In genomic region chr16:31082368-31083045, GRCh38 we compare ENCODE assay signal across 14 cellular contexts. TPM values are rescaled to one million over a fixed set of nuclear protein-coding genes. Genes with fewer than 3 reads are reported as not detected.
A peak's percentile ranks its signal among the peaks of the same experiment; 100 is the strongest.
DNase-seq lines count a peak whose midpoint lies in the region; ATAC-seq and TF ChIP-seq lines count a peak whose summit lies in the region.
"Had no signal": no experiment of that assay in that cellular context is flagged by ENCODE, and none has a peak within 500 bp of the region (broad histone marks: within the 10 kb centered on the region; RNA-seq: fewer than 3 reads in every experiment).

No MANE protein-coding gene starts in this region.

- CTCF ChIA-PET in activated CD4-positive, alpha-beta T cell treated with anti-CD3 and anti-CD28 coated beads for 36 hours (lab: Charles Lee) = interaction anchor here (1.0 kb wide), 1 partner anchor 60 kb away, joined by 3 read pairs; no protein-coding TSS in a partner anchor

- H3K4me1 ChIP-seq in Karpas-422 (ENCODE audit: low read length) (peaks cover 12% of the 10 kb centered on the region), neutrophil (ENCODE audit: control insufficient read depth in 1 of 2, insufficient read depth in 1 of 2, low read depth in 1 of 2, low read length in 1 of 2) (peaks cover 16 to 19% of the 10 kb centered on the region in 2 experiments)

- H3K9me3 Mint-ChIP-seq in activated CD4-positive, alpha-beta T cell treated with anti-CD3 and anti-CD28 coated beads for 36 hours (ENCODE audit: low read depth) = no peaks in the 10 kb centered on the region
- no peaks in the 10 kb centered on the region for H3K9me3 Mint-ChIP-seq in dendritic cell treated with granulocyte-macrophage colony-stimulating factor and Interleukin-4, amounts not matched to agents 40 ng/mL and 50 ng/mL, for 4 days
- H3K9me3 Mint-ChIP-seq: activated B cell treated with CpG ODN at 0.5 μM for 24 hours; CD4-positive, CD25-positive, alpha-beta regulatory T cell had no signal

- DNase-seq in activated CD4-positive, alpha-beta T cell treated with anti-CD3 and anti-CD28 coated beads for 36 hours = no peak
- no peak for DNase-seq in activated CD4-positive, alpha-beta T cell treated with anti-CD3 and anti-CD28 coated beads for 48 hours
- DNase-seq in Karpas-422 (peak; percentile 29), GM19240 (ENCODE audit: insufficient read length, low spot score) (no peak), NCI-H1092 treated with DMSO at 0.1 percent for 48 hours (lab: John Stamatoyannopoulos, UW) (no peak)
- DNase-seq: activated B cell treated with CpG ODN at 0.5 μM for 24 hours; CD4-positive, CD25-positive, alpha-beta regulatory T cell; cerebellar nuclear complex; NCI-H2081; stimulated activated CD4-positive, alpha-beta T cell treated with anti-CD3 and anti-CD28 coated beads, Interleukin-4, amount 100 ng/mL, for 1 hour had no signal

- H3K27ac ChIP-seq in Karpas-422 (ENCODE audit: low read length) (no peak overlapping the region), neutrophil (peak overlapping the region; percentile 38)

- H3K4me1 Mint-ChIP-seq in activated CD4-positive, alpha-beta T cell treated with anti-CD3 and anti-CD28 coated beads for 36 hours = peaks cover 8% of the 10 kb centered on the region
- H3K4me1 Mint-ChIP-seq in dendritic cell treated with granulocyte-macrophage colony-stimulating factor and Interleukin-4, amounts not matched to agents 40 ng/mL and 50 ng/mL, for 4 days (ENCODE audit: low read depth) = peaks cover 56% of the 10 kb centered on the region

- H3K27me3 Mint-ChIP-seq in activated CD4-positive, alpha-beta T cell treated with anti-CD3 and anti-CD28 coated beads for 36 hours = no peaks in the 10 kb centered on the region
- no peaks in the 10 kb centered on the region for H3K27me3 Mint-ChIP-seq in dendritic cell treated with granulocyte-macrophage colony-stimulating factor and Interleukin-4, amounts not matched to agents 40 ng/mL and 50 ng/mL, for 4 days
- H3K27me3 Mint-ChIP-seq: activated B cell treated with CpG ODN at 0.5 μM for 24 hours; CD4-positive, CD25-positive, alpha-beta regulatory T cell had no signal

- no peak for TF ChIP-seq CTCF in neutrophil (IDR thresholded peaks at IDR 0.05)

- no peaks in the 10 kb centered on the region for H3K9me2 ChIP-seq in Karpas-422 (replicated peaks; ENCODE audit: insufficient read depth, low read length)

- ATAC-seq in activated CD4-positive, alpha-beta T cell treated with anti-CD3 and anti-CD28 coated beads for 36 hours = no peak
- ATAC-seq in HG02623 (IDR thresholded peaks at IDR 0.05; ENCODE audit: unreplicated experiment) = no peak
- ATAC-seq: Panc1 had no signal

- no peak overlapping the region for H3K4me3 Mint-ChIP-seq in activated CD4-positive, alpha-beta T cell treated with anti-CD3 and anti-CD28 coated beads for 36 hours
- H3K4me3 Mint-ChIP-seq in dendritic cell treated with granulocyte-macrophage colony-stimulating factor and Interleukin-4, amounts not matched to agents 40 ng/mL and 50 ng/mL, for 4 days = no peak overlapping the region
- H3K4me3 Mint-ChIP-seq: activated B cell treated with CpG ODN at 0.5 μM for 24 hours had no signal

- peaks cover 24% of the 10 kb centered on the region for H3K36me3 Mint-ChIP-seq in activated CD4-positive, alpha-beta T cell treated with anti-CD3 and anti-CD28 coated beads for 36 hours (ENCODE audit: low read depth)
- peaks cover 99% of the 10 kb centered on the region for H3K36me3 Mint-ChIP-seq in dendritic cell treated with granulocyte-macrophage colony-stimulating factor and Interleukin-4, amounts not matched to agents 40 ng/mL and 50 ng/mL, for 4 days (ENCODE audit: low read depth)

- H3K4me2 ChIP-seq in Karpas-422 (ENCODE audit: low read depth, low read length, poor library complexity, severe bottlenecking) = no peak overlapping the region

- H3K4me3 ChIP-seq in Karpas-422 (ENCODE audit: low read length) (no peak overlapping the region), neutrophil (ENCODE audit: low read depth in 1 of 2, low read length in 1 of 2) (no peak overlapping the region)

- H2AFZ ChIP-seq in Karpas-422 (ENCODE audit: low read length) = no peak overlapping the region

- POLR2A ChIA-PET in activated CD4-positive, alpha-beta T cell treated with anti-CD3 and anti-CD28 coated beads for 36 hours (lab: Charles Lee) = no interaction called here

- H4K20me1 ChIP-seq in Karpas-422 (ENCODE audit: insufficient read depth, low read depth, low read length) = no peaks in the 10 kb centered on the region; the same call in 1 of the 2 replicates

- H3K27me3 ChIP-seq in Karpas-422 (ENCODE audit: low read length) (no peaks in the 10 kb centered on the region), neutrophil (no peaks in the 10 kb centered on the region)

- intact Hi-C loops in activated CD4-positive, alpha-beta T cell treated with anti-CD3 and anti-CD28 coated beads for 36 hours (cut with DNase I, micrococcal nuclease) = no loop called here
- intact Hi-C loops in dendritic cell treated with granulocyte-macrophage colony-stimulating factor and Interleukin-4, amounts not matched to agents 40 ng/mL and 50 ng/mL, for 4 days (cut with micrococcal nuclease) = no loop called here

- H3K79me2 ChIP-seq in Karpas-422 (ENCODE audit: low read length) = peaks cover 8% of the 10 kb centered on the region; the same call in 1 of the 2 replicates

- no peaks in the 10 kb centered on the region for H3K9me3 ChIP-seq in Karpas-422 (ENCODE audit: low read length)
- H3K9me3 ChIP-seq in neutrophil = no peaks in the 10 kb centered on the region

- peak overlapping the region; percentile 8 for H3K27ac Mint-ChIP-seq in activated CD4-positive, alpha-beta T cell treated with anti-CD3 and anti-CD28 coated beads for 36 hours
- peak overlapping the region; percentile 47 for H3K27ac Mint-ChIP-seq in dendritic cell treated with granulocyte-macrophage colony-stimulating factor and Interleukin-4, amounts not matched to agents 40 ng/mL and 50 ng/mL, for 4 days
- H3K27ac Mint-ChIP-seq: activated B cell treated with CpG ODN at 0.5 μM for 24 hours had no signal

- no peak overlapping the region for H3K9ac ChIP-seq in Karpas-422 (ENCODE audit: low read length)

- H3K36me3 ChIP-seq in Karpas-422 (ENCODE audit: insufficient read depth, low read length) = no peaks in the 10 kb centered on the region
- H3K36me3 ChIP-seq in neutrophil = peaks cover 99% of the 10 kb centered on the region

RNA-seq across cellular contexts. Expression of gene PRSS53, which starts 6.2 kb away (rescaled TPM):
- total RNA-seq in activated CD4-positive, alpha-beta T cell treated with anti-CD3 and anti-CD28 coated beads for 36 hours = 1 to 10 TPM; 4.0 to 9.2 TPM
- total RNA-seq in Karpas-422 (2014; rRNA removed; shearing (Covaris generic); ENCODE audit: low replicate concordance) = 3.2 and 4.0 TPM in 2 replicates

RNA-seq across cellular contexts. Expression of gene ZNF646, which starts 8.3 kb away (rescaled TPM):
- total RNA-seq in activated CD4-positive, alpha-beta T cell treated with anti-CD3 and anti-CD28 coated beads for 36 hours = 10 to 100 TPM; 21.3 to 25.8 TPM
- 22.0 and 23.3 TPM in 2 replicates for total RNA-seq in Karpas-422 (2014; rRNA removed; shearing (Covaris generic); ENCODE audit: low replicate concordance)

RNA-seq across cellular contexts. Expression of gene ZNF668, which starts 8.5 kb away (rescaled TPM):
- total RNA-seq in activated CD4-positive, alpha-beta T cell treated with anti-CD3 and anti-CD28 coated beads for 36 hours = 1 to 10 TPM; 9.2 to 9.9 TPM
- 6.0 and 7.7 TPM in 2 replicates for total RNA-seq in Karpas-422 (2014; rRNA removed; shearing (Covaris generic); ENCODE audit: low replicate concordance)

RNA-seq across cellular contexts. Expression of gene VKORC1, which starts 12.1 kb away (rescaled TPM):
- total RNA-seq in activated CD4-positive, alpha-beta T cell treated with anti-CD3 and anti-CD28 coated beads for 36 hours = 10 to 100 TPM; 59.6 to 64.2 TPM
- total RNA-seq in Karpas-422 (2014; rRNA removed; shearing (Covaris generic); ENCODE audit: low replicate concordance) = 70.2 and 93.9 TPM in 2 replicates

RNA-seq across cellular contexts. Expression of gene BCKDK, which starts 25.7 kb away (rescaled TPM):
- total RNA-seq in activated CD4-positive, alpha-beta T cell treated with anti-CD3 and anti-CD28 coated beads for 36 hours = 10 to 100 TPM; 50.0 to 53.3 TPM
- 28.4 and 37.5 TPM in 2 replicates for total RNA-seq in Karpas-422 (2014; rRNA removed; shearing (Covaris generic); ENCODE audit: low replicate concordance)
